In the genomic region with DNA sequence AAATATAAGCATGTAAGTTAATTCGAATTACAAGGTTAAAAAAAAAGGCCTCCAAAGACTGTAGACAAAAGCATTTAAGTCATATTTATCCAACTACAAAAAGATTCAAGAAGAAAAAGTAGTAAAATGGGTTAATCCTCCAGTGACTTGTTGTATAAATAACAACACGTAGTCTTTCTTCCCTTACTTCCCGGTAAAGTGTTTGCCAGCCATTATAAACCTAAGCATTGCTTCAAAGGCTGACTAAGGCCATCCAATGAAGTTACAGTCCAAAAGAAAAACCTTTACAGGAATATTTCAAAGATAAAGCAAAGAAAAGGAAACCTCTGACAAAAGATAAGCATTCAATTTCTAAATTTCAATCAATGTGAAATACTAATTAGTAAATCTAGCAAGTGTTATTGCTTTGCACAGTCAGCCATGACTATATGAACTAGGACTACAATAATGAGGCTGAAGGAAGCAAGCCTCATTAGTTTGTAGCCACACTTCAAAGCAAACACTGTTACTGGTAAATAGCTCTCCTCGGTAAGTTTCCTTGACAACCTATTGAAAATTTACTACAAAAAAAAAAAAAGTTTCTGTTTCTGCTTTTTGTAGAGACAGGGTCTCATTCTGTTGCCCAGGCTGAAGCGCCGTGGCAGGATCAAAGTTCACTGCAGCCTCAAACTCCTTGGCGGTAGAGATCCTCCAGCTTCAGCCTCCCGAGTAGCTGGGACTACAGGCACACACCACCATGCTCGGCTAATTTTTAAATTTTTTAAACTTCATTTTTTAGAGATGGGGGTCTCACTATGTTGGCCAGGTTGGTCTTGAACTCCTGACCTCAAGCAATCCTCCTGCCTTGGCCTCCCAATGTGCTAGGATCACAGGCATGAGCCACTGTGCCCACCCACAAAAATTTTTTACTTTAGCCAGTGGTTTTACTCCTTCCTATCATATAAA, we compare ENCODE assay signal across 17 cellular contexts.
DNase-seq lines count a peak whose midpoint lies in the region; ATAC-seq lines count a peak whose summit lies in the region.
"Had no signal": no experiment of that assay in that cellular context is flagged by ENCODE, and none has a peak within 500 bp of the region (broad histone marks: within the 10 kb centered on the region; RNA-seq: fewer than 3 reads in every experiment).

No MANE protein-coding gene starts in this region.

- DNase-seq in NCI-H146 (lab: John Stamatoyannopoulos, UW): peak; percentile 14
- DNase-seq in NCI-H146 treated with DMSO at 0.1 percent for 48 hours (lab: John Stamatoyannopoulos, UW; ENCODE audit: unreplicated experiment): no peak
- DNase-seq in NCI-H345 treated with DMSO at 0.1 percent for 48 hours (lab: John Stamatoyannopoulos, UW; ENCODE audit: unreplicated experiment): no peak
- no peak for DNase-seq in NCI-H226
- DNase-seq in stimulated activated CD4-positive, alpha-beta T cell treated with anti-CD3 and anti-CD28 coated beads, Interleukin-4, amount 100 ng/mL, for 24 hours: no peak
- DNase-seq: activated gamma-delta T cell treated with Interleukin-2 at 50 U/mL for 16 hours; CD4-positive, alpha-beta memory T cell; EL; NCI-H2081 treated with DMSO at 0.1 percent for 48 hours; T-helper 1 cell; testis had no signal

- H3K4me3 ChIP-seq in endocrine pancreas (ENCODE audit: control insufficient read depth, insufficient read depth, low read length): peak overlapping the region; percentile 46
- H3K4me3 ChIP-seq: coronary artery, right atrium auricular region, testis had no signal

- no peaks in the 10 kb centered on the region for H3K27me3 ChIP-seq in endocrine pancreas (ENCODE audit: control insufficient read depth, insufficient read depth, low read length)
- H3K27me3 ChIP-seq: right atrium auricular region, testis had no signal

- H3K36me3 ChIP-seq in endocrine pancreas (ENCODE audit: control insufficient read depth, insufficient read depth, low read length): no peaks in the 10 kb centered on the region
- H3K36me3 ChIP-seq: right atrium auricular region had no signal

- peak; percentile 80 for ATAC-seq in HG03135 (IDR thresholded peaks at IDR 0.05; ENCODE audit: unreplicated experiment)
- peak; percentile 72 for ATAC-seq in stimulated activated memory B cell treated with anti-CD40 and anti-IgM and Interleukin-4, amounts not matched to agents 10 μg/mL and 1 μg/mL and 100 μg/mL, for 72 hours
- ATAC-seq: activated CD4-positive, CD25-positive, alpha-beta regulatory T cell treated with anti-CD3 and anti-CD28 coated beads, Interleukin-2, amount 50 U/mL, for 24 hours had no signal

- peak overlapping the region; percentile 75 for H3K27ac Mint-ChIP-seq in stimulated activated memory B cell treated with anti-CD40 and anti-IgM and Interleukin-4, amounts not matched to agents 10 μg/mL and 1 μg/mL and 100 μg/mL, for 72 hours

- H3K4me1 ChIP-seq in endocrine pancreas (ENCODE audit: control insufficient read depth, insufficient read depth, low read length): peaks cover 12% of the 10 kb centered on the region
- H3K4me1 ChIP-seq: testis had no signal

- peaks cover 59% of the 10 kb centered on the region for H3K4me1 Mint-ChIP-seq in stimulated activated memory B cell treated with anti-CD40 and anti-IgM and Interleukin-4, amounts not matched to agents 10 μg/mL and 1 μg/mL and 100 μg/mL, for 72 hours

- no peak overlapping the region for H3K9ac ChIP-seq in endocrine pancreas (ENCODE audit: control insufficient read depth, insufficient read depth, low read length)

- no peaks in the 10 kb centered on the region for H3K27me3 Mint-ChIP-seq in stimulated activated memory B cell treated with anti-CD40 and anti-IgM and Interleukin-4, amounts not matched to agents 10 μg/mL and 1 μg/mL and 100 μg/mL, for 72 hours
- H3K27me3 Mint-ChIP-seq: CD4-positive, alpha-beta memory T cell had no signal

- H3K9me3 ChIP-seq in endocrine pancreas (ENCODE audit: control insufficient read depth, low read length): no peaks in the 10 kb centered on the region
- H3K9me3 ChIP-seq: right atrium auricular region, testis had no signal

- peaks cover 26% of the 10 kb centered on the region for H3K36me3 Mint-ChIP-seq in stimulated activated memory B cell treated with anti-CD40 and anti-IgM and Interleukin-4, amounts not matched to agents 10 μg/mL and 1 μg/mL and 100 μg/mL, for 72 hours

- H3K9me3 Mint-ChIP-seq in stimulated activated memory B cell treated with anti-CD40 and anti-IgM and Interleukin-4, amounts not matched to agents 10 μg/mL and 1 μg/mL and 100 μg/mL, for 72 hours: no peaks in the 10 kb centered on the region
- H3K9me3 Mint-ChIP-seq: CD4-positive, alpha-beta memory T cell had no signal

- H3K4me3 Mint-ChIP-seq in stimulated activated memory B cell treated with anti-CD40 and anti-IgM and Interleukin-4, amounts not matched to agents 10 μg/mL and 1 μg/mL and 100 μg/mL, for 72 hours: no peak overlapping the region
- H3K4me3 Mint-ChIP-seq: CD4-positive, alpha-beta memory T cell had no signal
